1 cellular context compared by ENCODE assay signal in the genomic region with DNA sequence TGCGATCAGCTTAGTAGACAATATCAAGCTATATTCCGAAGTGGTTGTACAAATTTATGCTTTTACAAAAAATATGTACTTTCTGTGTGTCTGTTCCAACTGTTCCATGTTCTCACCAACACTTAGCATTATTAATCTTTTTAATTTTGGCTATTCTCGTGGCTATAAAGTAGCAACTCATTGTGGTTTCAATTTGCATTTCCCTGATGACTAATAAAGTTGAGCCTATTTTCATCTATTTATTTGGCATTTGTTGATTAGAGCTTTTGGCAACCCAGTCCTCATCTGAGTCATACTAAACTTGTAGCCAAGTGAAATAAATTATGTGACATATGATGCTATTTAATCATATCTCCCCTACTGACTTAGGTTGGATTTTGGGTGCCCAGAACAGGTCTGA.
TF ChIP-seq lines count a peak whose summit lies in the region.

No MANE protein-coding gene starts in this region.

TF ChIP-seq in IMR-90, 13 proteins besides CTCF, POLR2A, EP300 and RAD21:
- TF ChIP-seq RCOR1 (IDR thresholded peaks at IDR 0.05; ENCODE audit: insufficient replicate concordance, low read length) = no peak
- no peak for TF ChIP-seq MAZ (IDR thresholded peaks at IDR 0.05; ENCODE audit: borderline replicate concordance, low read depth, low read length)
- TF ChIP-seq FOS (IDR thresholded peaks at IDR 0.05; ENCODE audit: low read depth, low read length) = no peak
- no peak for TF ChIP-seq RFX5 (IDR thresholded peaks at IDR 0.05; ENCODE audit: low read depth, low read length)
- TF ChIP-seq CHD1 (IDR thresholded peaks at IDR 0.05; ENCODE audit: low read depth, low read length) = no peak
- TF ChIP-seq SMC3 (IDR thresholded peaks at IDR 0.05; ENCODE audit: low read depth, low read length) = no peak
- TF ChIP-seq MAFK (IDR thresholded peaks at IDR 0.05; ENCODE audit: low read depth, low read length) = no peak
- no peak for TF ChIP-seq USF2 (IDR thresholded peaks at IDR 0.05; ENCODE audit: low read depth, low read length)
- TF ChIP-seq BHLHE40 (IDR thresholded peaks at IDR 0.05; ENCODE audit: low read depth, low read length) = no peak
- no peak for TF ChIP-seq MXI1 (IDR thresholded peaks at IDR 0.05; ENCODE audit: borderline replicate concordance, low read depth, low read length)
- TF ChIP-seq CEBPB (IDR thresholded peaks at IDR 0.05; ENCODE audit: low read depth, low read length) = no peak
- TF ChIP-seq NFE2L2 (IDR thresholded peaks at IDR 0.05; ENCODE audit: low read depth, low read length) = no peak; the same call in 1 of the 2 replicates
- TF ChIP-seq, protein P1, sequence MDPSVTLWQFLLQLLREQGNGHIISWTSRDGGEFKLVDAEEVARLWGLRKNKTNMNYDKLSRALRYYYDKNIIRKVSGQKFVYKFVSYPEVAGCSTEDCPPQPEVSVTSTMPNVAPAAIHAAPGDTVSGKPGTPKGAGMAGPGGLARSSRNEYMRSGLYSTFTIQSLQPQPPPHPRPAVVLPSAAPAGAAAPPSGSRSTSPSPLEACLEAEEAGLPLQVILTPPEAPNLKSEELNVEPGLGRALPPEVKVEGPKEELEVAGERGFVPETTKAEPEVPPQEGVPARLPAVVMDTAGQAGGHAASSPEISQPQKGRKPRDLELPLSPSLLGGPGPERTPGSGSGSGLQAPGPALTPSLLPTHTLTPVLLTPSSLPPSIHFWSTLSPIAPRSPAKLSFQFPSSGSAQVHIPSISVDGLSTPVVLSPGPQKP (IDR thresholded peaks at IDR 0.05; ENCODE audit: borderline replicate concordance, low read depth, low read length) = no peak
